1 cellular context compared by ENCODE assay signal in the genomic region with DNA sequence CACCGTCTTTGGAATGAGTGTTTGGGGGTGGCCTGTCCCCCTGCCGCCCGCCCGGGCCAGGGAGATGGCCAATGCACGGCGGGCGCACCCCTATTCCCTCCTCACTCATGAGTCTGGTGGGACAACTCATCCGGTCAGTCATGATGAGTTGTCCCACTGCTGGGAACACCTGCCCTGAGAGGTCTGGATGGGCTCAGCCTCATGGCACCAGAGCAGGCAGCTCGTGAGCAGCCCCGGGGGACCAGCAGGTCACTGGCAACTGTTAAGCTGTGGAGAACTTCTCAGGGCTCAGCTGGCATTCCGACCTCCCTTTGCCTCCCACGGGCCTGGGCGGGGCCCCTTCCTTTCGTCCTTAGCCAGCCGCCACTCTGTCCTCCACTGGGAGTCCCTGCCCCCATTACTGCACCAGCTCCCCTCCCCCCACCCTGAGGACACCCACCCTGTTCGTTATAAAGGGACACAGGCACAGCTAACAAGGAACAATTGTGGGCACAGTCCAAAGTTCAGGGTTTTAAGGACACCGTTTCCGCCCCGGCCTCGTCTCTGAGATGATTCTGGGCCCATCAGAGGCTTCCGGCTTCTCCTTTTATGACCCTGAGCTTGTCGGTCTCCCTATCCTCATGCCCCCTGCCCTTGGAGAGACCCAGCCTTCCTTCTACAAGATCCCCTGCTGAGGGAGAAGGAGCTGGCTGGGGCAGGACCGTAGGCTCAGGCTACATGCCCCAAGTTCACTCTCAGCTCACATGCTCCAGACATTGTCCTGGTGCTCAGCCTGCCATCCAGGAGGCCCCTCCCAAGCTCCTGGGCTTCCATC.
TF ChIP-seq lines count a peak whose summit lies in the region.

No MANE protein-coding gene starts in this region.

TF ChIP-seq in GM23338, 12 proteins besides CTCF, POLR2A, EP300 and RAD21:
- TF ChIP-seq ZNF114 (CRISPR knock-in tag; IDR thresholded peaks at IDR 0.05) (no peak), JUNB (IDR thresholded peaks at IDR 0.05; ENCODE audit: unreplicated experiment) (no peak), EZH2 (IDR thresholded peaks at IDR 0.05; ENCODE audit: low read depth, unreplicated experiment) (no peak), CREB1 (CRISPR knock-in tag; IDR thresholded peaks at IDR 0.05; ENCODE audit: low read depth) (no peak)
- TF ChIP-seq, protein P1, sequence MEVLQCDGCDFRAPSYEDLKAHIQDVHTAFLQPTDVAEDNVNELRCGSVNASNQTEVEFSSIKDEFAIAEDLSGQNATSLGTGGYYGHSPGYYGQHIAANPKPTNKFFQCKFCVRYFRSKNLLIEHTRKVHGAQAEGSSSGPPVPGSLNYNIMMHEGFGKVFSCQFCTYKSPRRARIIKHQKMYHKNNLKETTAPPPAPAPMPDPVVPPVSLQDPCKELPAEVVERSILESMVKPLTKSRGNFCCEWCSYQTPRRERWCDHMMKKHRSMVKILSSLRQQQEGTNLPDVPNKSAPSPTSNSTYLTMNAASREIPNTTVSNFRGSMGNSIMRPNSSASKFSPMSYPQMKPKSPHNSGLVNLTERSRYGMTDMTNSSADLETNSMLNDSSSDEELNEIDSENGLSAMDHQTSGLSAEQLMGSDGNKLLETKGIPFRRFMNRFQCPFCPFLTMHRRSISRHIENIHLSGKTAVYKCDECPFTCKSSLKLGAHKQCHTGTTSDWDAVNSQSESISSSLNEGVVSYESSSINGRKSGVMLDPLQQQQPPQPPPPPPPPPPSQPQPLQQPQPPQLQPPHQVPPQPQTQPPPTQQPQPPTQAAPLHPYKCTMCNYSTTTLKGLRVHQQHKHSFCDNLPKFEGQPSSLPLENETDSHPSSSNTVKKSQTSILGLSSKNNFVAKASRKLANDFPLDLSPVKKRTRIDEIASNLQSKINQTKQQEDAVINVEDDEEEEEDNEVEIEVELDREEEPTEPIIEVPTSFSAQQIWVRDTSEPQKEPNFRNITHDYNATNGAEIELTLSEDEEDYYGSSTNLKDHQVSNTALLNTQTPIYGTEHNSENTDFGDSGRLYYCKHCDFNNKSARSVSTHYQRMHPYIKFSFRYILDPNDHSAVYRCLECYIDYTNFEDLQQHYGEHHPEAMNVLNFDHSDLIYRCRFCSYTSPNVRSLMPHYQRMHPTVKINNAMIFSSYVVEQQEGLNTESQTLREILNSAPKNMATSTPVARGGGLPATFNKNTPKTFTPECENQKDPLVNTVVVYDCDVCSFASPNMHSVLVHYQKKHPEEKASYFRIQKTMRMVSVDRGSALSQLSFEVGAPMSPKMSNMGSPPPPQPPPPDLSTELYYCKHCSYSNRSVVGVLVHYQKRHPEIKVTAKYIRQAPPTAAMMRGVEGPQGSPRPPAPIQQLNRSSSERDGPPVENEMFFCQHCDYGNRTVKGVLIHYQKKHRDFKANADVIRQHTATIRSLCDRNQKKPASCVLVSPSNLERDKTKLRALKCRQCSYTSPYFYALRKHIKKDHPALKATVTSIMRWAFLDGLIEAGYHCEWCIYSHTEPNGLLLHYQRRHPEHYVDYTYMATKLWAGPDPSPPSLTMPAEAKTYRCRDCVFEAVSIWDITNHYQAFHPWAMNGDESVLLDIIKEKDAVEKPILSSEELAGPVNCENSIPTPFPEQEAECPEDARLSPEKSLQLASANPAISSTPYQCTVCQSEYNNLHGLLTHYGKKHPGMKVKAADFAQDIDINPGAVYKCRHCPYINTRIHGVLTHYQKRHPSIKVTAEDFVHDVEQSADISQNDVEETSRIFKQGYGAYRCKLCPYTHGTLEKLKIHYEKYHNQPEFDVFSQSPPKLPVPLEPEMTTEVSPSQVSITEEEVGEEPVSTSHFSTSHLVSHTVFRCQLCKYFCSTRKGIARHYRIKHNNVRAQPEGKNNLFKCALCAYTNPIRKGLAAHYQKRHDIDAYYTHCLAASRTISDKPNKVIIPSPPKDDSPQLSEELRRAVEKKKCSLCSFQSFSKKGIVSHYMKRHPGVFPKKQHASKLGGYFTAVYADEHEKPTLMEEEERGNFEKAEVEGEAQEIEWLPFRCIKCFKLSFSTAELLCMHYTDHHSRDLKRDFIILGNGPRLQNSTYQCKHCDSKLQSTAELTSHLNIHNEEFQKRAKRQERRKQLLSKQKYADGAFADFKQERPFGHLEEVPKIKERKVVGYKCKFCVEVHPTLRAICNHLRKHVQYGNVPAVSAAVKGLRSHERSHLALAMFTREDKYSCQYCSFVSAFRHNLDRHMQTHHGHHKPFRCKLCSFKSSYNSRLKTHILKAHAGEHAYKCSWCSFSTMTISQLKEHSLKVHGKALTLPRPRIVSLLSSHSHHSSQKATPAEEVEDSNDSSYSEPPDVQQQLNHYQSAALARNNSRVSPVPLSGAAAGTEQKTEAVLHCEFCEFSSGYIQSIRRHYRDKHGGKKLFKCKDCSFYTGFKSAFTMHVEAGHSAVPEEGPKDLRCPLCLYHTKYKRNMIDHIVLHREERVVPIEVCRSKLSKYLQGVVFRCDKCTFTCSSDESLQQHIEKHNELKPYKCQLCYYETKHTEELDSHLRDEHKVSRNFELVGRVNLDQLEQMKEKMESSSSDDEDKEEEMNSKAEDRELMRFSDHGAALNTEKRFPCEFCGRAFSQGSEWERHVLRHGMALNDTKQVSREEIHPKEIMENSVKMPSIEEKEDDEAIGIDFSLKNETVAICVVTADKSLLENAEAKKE (CRISPR knock-in tag; IDR thresholded peaks at IDR 0.05) = no peak
TF ChIP-seq in GM23338: peak in this region for 0.
